In the genomic region with DNA sequence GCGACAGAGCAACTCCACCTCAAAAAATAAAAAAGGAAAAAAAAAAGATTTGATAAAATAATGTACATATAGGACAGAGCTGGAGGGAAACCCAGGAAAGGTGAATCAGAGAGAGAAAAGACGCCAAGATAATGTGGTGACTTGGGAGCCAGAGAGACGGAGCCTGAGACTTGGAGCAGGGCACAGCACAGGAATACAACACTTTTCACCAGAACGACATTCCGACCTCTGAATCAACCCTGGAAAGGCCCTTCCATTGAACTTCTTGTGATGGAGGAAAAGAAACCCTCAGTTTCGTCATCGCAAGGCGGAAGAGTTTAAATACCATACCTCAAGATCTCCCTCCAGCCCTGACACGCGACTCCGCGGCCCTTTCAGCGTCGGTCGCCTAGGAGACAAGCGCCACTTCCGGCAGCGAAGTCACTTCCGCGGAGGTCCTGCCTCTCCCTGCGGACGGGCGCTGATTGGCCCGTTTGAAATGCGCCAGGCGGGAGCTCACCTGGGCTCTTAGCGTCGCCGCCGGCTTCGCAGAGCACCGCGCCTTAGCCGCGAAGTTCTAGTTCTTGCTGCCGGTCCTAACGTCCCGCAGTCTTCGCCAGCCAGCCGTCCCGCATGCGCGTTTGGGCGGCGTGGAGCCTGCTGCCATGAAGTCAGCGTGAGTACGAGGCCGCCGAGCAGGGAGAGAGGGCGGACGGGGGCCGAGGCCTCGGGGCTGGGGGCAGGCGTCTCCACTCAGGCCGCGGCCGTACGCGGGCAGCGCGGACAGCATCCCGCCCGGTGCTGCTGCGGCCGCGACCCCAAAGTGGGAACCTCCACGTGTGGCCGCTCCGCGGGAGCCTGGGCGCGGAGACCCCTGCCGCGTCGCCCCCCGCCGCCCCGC, we compare ENCODE assay signal across 1 cellular context.
TF ChIP-seq lines count a peak whose summit lies in the region.

Gene KIF23 (plus strand): TSS at position 528 of the 880 bp plus-strand sequence. CDS start 117 bp downstream, at position 645.

TF ChIP-seq in K562, 482 proteins besides CTCF, POLR2A, EP300 and RAD21 (continued from another document and continues in another):
- TF ChIP-seq, protein P1, sequence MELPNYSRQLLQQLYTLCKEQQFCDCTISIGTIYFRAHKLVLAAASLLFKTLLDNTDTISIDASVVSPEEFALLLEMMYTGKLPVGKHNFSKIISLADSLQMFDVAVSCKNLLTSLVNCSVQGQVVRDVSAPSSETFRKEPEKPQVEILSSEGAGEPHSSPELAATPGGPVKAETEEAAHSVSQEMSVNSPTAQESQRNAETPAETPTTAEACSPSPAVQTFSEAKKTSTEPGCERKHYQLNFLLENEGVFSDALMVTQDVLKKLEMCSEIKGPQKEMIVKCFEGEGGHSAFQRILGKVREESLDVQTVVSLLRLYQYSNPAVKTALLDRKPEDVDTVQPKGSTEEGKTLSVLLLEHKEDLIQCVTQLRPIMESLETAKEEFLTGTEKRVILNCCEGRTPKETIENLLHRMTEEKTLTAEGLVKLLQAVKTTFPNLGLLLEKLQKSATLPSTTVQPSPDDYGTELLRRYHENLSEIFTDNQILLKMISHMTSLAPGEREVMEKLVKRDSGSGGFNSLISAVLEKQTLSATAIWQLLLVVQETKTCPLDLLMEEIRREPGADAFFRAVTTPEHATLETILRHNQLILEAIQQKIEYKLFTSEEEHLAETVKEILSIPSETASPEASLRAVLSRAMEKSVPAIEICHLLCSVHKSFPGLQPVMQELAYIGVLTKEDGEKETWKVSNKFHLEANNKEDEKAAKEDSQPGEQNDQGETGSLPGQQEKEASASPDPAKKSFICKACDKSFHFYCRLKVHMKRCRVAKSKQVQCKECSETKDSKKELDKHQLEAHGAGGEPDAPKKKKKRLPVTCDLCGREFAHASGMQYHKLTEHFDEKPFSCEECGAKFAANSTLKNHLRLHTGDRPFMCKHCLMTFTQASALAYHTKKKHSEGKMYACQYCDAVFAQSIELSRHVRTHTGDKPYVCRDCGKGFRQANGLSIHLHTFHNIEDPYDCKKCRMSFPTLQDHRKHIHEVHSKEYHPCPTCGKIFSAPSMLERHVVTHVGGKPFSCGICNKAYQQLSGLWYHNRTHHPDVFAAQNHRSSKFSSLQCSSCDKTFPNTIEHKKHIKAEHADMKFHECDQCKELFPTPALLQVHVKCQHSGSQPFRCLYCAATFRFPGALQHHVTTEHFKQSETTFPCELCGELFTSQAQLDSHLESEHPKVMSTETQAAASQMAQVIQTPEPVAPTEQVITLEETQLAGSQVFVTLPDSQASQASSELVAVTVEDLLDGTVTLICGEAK (IDR thresholded peaks at IDR 0.05) = peak; percentile 92
- TF ChIP-seq, protein P1 (CRISPR knock-in tag; IDR thresholded peaks at IDR 0.05) = no peak
- TF ChIP-seq NUFIP1 (IDR thresholded peaks at IDR 0.05; ENCODE audit: partially characterized antibody) = no peak
- TF ChIP-seq ZNF696 (CRISPR knock-in tag; conservative IDR thresholded peaks at IDR 0.05) = no peak
- TF ChIP-seq ILK (tag; IDR thresholded peaks at IDR 0.05; ENCODE audit: borderline replicate concordance, low read depth) = no peak
- no peak for TF ChIP-seq ATF1 (CRISPR knock-in tag; IDR thresholded peaks at IDR 0.05)
- peak; percentile 84 for TF ChIP-seq ATF1 (tag; IDR thresholded peaks at IDR 0.05)
- no peak for TF ChIP-seq RUNX1 (IDR thresholded peaks at IDR 0.05; ENCODE audit: low read depth)
- TF ChIP-seq FOS (IDR thresholded peaks at IDR 0.05; ENCODE audit: extremely low read depth, insufficient read length) = peak; percentile 58
- TF ChIP-seq MGA (IDR thresholded peaks at IDR 0.05) = peak; percentile 84
- TF ChIP-seq NFYB (IDR thresholded peaks at IDR 0.05; ENCODE audit: extremely low read depth, insufficient read length) = peak; percentile 87
- TF ChIP-seq PHF8 (IDR thresholded peaks at IDR 0.05; ENCODE audit: borderline replicate concordance, low read length) = peak; percentile 84; the same call in 1 of the 2 replicates
- TF ChIP-seq ARNT (IDR thresholded peaks at IDR 0.05) = no peak
- TF ChIP-seq PCBP1 (IDR thresholded peaks at IDR 0.05; ENCODE audit: low read depth, low read length, poor library complexity, severe bottlenecking) = peak; percentile 60
- TF ChIP-seq GTF2F1 (IDR thresholded peaks at IDR 0.05; ENCODE audit: low read depth, low read length) = 0 out of 2 replicates have a peak, but pooled peaks have one; percentile 52
- TF ChIP-seq, protein P2, sequence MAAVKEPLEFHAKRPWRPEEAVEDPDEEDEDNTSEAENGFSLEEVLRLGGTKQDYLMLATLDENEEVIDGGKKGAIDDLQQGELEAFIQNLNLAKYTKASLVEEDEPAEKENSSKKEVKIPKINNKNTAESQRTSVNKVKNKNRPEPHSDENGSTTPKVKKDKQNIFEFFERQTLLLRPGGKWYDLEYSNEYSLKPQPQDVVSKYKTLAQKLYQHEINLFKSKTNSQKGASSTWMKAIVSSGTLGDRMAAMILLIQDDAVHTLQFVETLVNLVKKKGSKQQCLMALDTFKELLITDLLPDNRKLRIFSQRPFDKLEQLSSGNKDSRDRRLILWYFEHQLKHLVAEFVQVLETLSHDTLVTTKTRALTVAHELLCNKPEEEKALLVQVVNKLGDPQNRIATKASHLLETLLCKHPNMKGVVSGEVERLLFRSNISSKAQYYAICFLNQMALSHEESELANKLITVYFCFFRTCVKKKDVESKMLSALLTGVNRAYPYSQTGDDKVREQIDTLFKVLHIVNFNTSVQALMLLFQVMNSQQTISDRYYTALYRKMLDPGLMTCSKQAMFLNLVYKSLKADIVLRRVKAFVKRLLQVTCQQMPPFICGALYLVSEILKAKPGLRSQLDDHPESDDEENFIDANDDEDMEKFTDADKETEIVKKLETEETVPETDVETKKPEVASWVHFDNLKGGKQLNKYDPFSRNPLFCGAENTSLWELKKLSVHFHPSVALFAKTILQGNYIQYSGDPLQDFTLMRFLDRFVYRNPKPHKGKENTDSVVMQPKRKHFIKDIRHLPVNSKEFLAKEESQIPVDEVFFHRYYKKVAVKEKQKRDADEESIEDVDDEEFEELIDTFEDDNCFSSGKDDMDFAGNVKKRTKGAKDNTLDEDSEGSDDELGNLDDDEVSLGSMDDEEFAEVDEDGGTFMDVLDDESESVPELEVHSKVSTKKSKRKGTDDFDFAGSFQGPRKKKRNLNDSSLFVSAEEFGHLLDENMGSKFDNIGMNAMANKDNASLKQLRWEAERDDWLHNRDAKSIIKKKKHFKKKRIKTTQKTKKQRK (IDR thresholded peaks at IDR 0.05; ENCODE audit: borderline replicate concordance, low read depth, low read length) = no peak
- TF ChIP-seq TBP (optimal IDR thresholded peaks at IDR 0.05; ENCODE audit: low read depth, low read length) = peak; percentile 85
- TF ChIP-seq CREM (IDR thresholded peaks at IDR 0.05; ENCODE audit: low read depth) = peak; percentile 92
- TF ChIP-seq EHMT2 (IDR thresholded peaks at IDR 0.05) = no peak
- TF ChIP-seq, protein P3, sequence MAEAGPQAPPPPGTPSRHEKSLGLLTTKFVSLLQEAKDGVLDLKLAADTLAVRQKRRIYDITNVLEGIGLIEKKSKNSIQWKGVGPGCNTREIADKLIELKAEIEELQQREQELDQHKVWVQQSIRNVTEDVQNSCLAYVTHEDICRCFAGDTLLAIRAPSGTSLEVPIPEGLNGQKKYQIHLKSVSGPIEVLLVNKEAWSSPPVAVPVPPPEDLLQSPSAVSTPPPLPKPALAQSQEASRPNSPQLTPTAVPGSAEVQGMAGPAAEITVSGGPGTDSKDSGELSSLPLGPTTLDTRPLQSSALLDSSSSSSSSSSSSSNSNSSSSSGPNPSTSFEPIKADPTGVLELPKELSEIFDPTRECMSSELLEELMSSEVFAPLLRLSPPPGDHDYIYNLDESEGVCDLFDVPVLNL (CRISPR knock-in tag; IDR thresholded peaks at IDR 0.05; ENCODE audit: low read depth) = peak; percentile 99
- no peak for TF ChIP-seq CCAR2 (IDR thresholded peaks at IDR 0.05; ENCODE audit: low read depth, low read length)
- TF ChIP-seq ZNF644 (tag; IDR thresholded peaks at IDR 0.05; ENCODE audit: low read depth) = no peak
- TF ChIP-seq CC2D1A (IDR thresholded peaks at IDR 0.05) = peak; percentile 35; the same call in 1 of the 2 replicates
- TF ChIP-seq C11orf30 (IDR thresholded peaks at IDR 0.05; ENCODE audit: low read depth) = peak; percentile 9; the same call in 1 of the 2 replicates
- TF ChIP-seq NONO (IDR thresholded peaks at IDR 0.05; ENCODE audit: low read depth in 2 of 2, low read length in 1 of 2) = peak in 1 of 2 experiments; percentile 18; a peak in 1 of 4 replicates
- no peak for TF ChIP-seq ZNF253 (CRISPR knock-in tag; conservative IDR thresholded peaks at IDR 0.05)
